Comparison of ENCODE assay signal across 18 cellular contexts in genomic region chr18:10973579-10974260, GRCh38.
DNase-seq lines count a peak whose midpoint lies in the region; ATAC-seq and TF ChIP-seq lines count a peak whose summit lies in the region.
"Had no signal": no experiment of that assay in that cellular context is flagged by ENCODE, and none has a peak within 500 bp of the region (broad histone marks: within the 10 kb centered on the region; RNA-seq: fewer than 3 reads in every experiment).

No MANE protein-coding gene starts in this region.

- H3K4me3 Mint-ChIP-seq in naive thymus-derived CD4-positive, alpha-beta T cell: no peak overlapping the region
- H3K4me3 Mint-ChIP-seq: brain; effector memory CD8-positive, alpha-beta T cell; type B pancreatic cell had no signal

- H3K4me1 Mint-ChIP-seq in naive thymus-derived CD4-positive, alpha-beta T cell: peaks cover 0 to 2% (median 0%) of the 10 kb centered on the region in 7 donors
- H3K4me1 Mint-ChIP-seq: brain had no signal

- no peak for TF ChIP-seq EP300 in ovary (IDR thresholded peaks at IDR 0.05)

- no peaks in the 10 kb centered on the region for H3K27me3 ChIP-seq in ovary
- H3K27me3 ChIP-seq in naive thymus-derived CD4-positive, alpha-beta T cell (ENCODE audit: control insufficient read depth in 2 of 2, insufficient read depth in 2 of 2, low read length in 2 of 2): no peaks in the 10 kb centered on the region
- H3K27me3 ChIP-seq: BLaER1 treated with 17β-estradiol and CSF1 and Interleukin-3, amounts not matched to agents 10 nM and 100 nM had no signal

- no peak for ATAC-seq in naive thymus-derived CD4-positive, alpha-beta T cell
- ATAC-seq in GM21360 (IDR thresholded peaks at IDR 0.05; ENCODE audit: unreplicated experiment): no peak
- ATAC-seq: effector memory CD8-positive, alpha-beta T cell had no signal

- WGBS in ovary, 3 donors: 48 to 52% (median 49%) methylated on average over 10 of the region's 10 CpGs

- TF ChIP-seq POLR2A in ovary (IDR thresholded peaks at IDR 0.05): no peak

- intact Hi-C loops in ovary (cut with DNase I): no loop called here
- intact Hi-C loops in naive thymus-derived CD4-positive, alpha-beta T cell (cut with micrococcal nuclease): no loop called here

- no peaks in the 10 kb centered on the region for H3K36me3 ChIP-seq in ovary
- no peaks in the 10 kb centered on the region for H3K36me3 ChIP-seq in naive thymus-derived CD4-positive, alpha-beta T cell (ENCODE audit: control insufficient read depth in 2 of 3, insufficient read depth in 3 of 3, low read length in 3 of 3)
- H3K36me3 ChIP-seq: BLaER1 treated with 17β-estradiol and CSF1 and Interleukin-3, amounts not matched to agents 10 nM and 100 nM had no signal

- POLR2A ChIA-PET in naive thymus-derived CD4-positive, alpha-beta T cell (lab: Charles Lee): no interaction called here

- H3K27ac Mint-ChIP-seq in naive thymus-derived CD4-positive, alpha-beta T cell: no peak overlapping the region
- H3K27ac Mint-ChIP-seq: brain; effector memory CD8-positive, alpha-beta T cell; progenitor cell of endocrine pancreas; type B pancreatic cell had no signal

- H3K4me3 ChIP-seq in ovary: no peak overlapping the region
- H3K4me3 ChIP-seq in naive thymus-derived CD4-positive, alpha-beta T cell (ENCODE audit: low read length): no peak overlapping the region
- H3K4me3 ChIP-seq: BLaER1 treated with 17β-estradiol and CSF1 and Interleukin-3, amounts not matched to agents 10 nM and 100 nM had no signal

- H3K27me3 Mint-ChIP-seq in naive thymus-derived CD4-positive, alpha-beta T cell: peaks cover 0 to 13% (median 0%) of the 10 kb centered on the region in 5 donors
- H3K27me3 Mint-ChIP-seq: brain; effector memory CD8-positive, alpha-beta T cell; progenitor cell of endocrine pancreas; type B pancreatic cell had no signal

- no peaks in the 10 kb centered on the region for H3K36me3 Mint-ChIP-seq in naive thymus-derived CD4-positive, alpha-beta T cell
- H3K36me3 Mint-ChIP-seq: brain had no signal

- CTCF ChIA-PET in naive thymus-derived CD4-positive, alpha-beta T cell (lab: Charles Lee): no interaction called here

- H3K4me1 ChIP-seq in ovary (ENCODE audit: insufficient read depth): peaks cover 2% of the 10 kb centered on the region
- no peaks in the 10 kb centered on the region for H3K4me1 ChIP-seq in naive thymus-derived CD4-positive, alpha-beta T cell (ENCODE audit: control insufficient read depth in 2 of 2, insufficient read depth in 2 of 2, low read length in 2 of 2)

- DNase-seq in GM04504 (ENCODE audit: low read depth) (peak; percentile 5), OCI-M1 (lab: John Stamatoyannopoulos, UW) (peak; percentile 58), dermis blood vessel endothelial cell (peak; percentile 47), ovary (peak in 3 of 5 donors; percentile 12 to 18 (median 17))
- no peak for DNase-seq in stimulated activated CD4-positive, alpha-beta T cell treated with anti-CD3 and anti-CD28 coated beads, Interleukin-1b, Interleukin-23, amount 100 ng/mL, for 48 hours
- DNase-seq in naive thymus-derived CD4-positive, alpha-beta T cell: no peak
- no peak for DNase-seq in activated effector memory CD4-positive, alpha-beta T cell treated with Interleukin-2 at 50 U/mL for 16 hours
- DNase-seq: activated CD4-positive, alpha-beta T cell treated with anti-CD3 and anti-CD28 coated beads, Interleukin-2, amount 50 U/mL, for 48 hours; DND-41; effector memory CD8-positive, alpha-beta T cell; NCI-H1694 treated with DMSO at 0.1 percent for 48 hours; NCI-H524; stimulated activated CD8-positive, alpha-beta memory T cell treated with anti-CD3 and anti-CD28 coated beads, Interleukin-4, amount 100 ng/mL, for 48 hours had no signal

- no peaks in the 10 kb centered on the region for H3K9me3 ChIP-seq in ovary
- no peaks in the 10 kb centered on the region for H3K9me3 ChIP-seq in naive thymus-derived CD4-positive, alpha-beta T cell (ENCODE audit: control insufficient read depth in 2 of 3, low read length in 3 of 3)
- H3K9me3 ChIP-seq: BLaER1 treated with 17β-estradiol and CSF1 and Interleukin-3, amounts not matched to agents 10 nM and 100 nM had no signal

- H3K27ac ChIP-seq in ovary: no peak overlapping the region
- no peak overlapping the region for H3K27ac ChIP-seq in naive thymus-derived CD4-positive, alpha-beta T cell (ENCODE audit: low read depth, low read length)
- H3K27ac ChIP-seq: BLaER1 treated with 17β-estradiol and CSF1 and Interleukin-3, amounts not matched to agents 10 nM and 100 nM had no signal

- TF ChIP-seq CTCF in ovary (IDR thresholded peaks at IDR 0.05): no peak

- H3K9me3 Mint-ChIP-seq in naive thymus-derived CD4-positive, alpha-beta T cell: peaks cover 0 to 6% (median 0%) of the 10 kb centered on the region in 11 donors
- H3K9me3 Mint-ChIP-seq: brain, type B pancreatic cell had no signal

Comparison
In these comparisons a context has a peak if more than half of its experiments do, and no peak if none do; other contexts are left out.
1. DNase-seq: peak in GM04504 (single experiment), OCI-M1 (single experiment), dermis blood vessel endothelial cell (single experiment) and ovary (3 of 5); none in stimulated activated CD4-positive, alpha-beta T cell treated with anti-CD3 and anti-CD28 coated beads, Interleukin-1b, Interleukin-23, amount 100 ng/mL, for 48 hours (single experiment), naive thymus-derived CD4-positive, alpha-beta T cell (0 of 9) and activated effector memory CD4-positive, alpha-beta T cell treated with Interleukin-2 at 50 U/mL for 16 hours (single experiment).